1 cellular context compared by ENCODE assay signal in the genomic region with DNA sequence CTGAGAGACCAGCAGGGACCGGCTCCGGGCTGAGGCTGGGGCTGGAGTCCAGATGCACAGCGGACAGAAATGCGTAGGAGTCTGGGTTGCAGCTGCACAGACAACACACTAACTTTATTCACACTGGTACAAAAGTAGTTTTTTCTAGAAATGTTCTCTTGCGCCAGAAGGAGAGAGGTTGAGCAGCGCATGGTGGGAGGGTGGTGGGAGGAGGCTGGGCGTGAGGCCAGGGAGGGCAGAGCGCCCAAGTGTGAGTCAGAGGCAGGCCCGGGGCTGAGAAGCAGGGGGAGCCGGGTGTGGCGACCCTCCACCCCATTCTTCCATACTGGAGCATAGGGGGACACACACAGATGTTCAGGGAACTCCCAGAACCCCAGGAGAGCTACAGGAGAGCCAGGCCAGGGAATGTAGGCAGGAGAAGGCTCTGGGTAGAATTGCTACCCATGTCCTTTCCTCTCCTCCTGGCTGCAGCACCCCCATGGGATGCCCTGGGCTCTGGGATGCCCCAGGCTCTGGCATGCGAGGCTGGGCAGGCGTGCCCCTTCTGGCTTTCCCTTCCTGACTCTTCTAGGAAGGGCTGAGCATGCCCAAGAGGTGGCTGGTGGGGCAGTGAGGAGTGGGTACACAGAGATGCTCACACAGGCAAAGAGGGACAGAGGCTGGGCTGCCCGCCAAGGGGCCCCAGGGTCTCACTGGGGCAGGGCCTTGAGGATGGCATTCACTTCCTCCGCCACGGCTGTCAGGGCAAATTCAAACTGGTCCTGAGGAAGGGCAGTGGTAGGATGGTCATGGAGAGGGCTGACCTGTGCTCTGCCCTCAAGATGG.
TF ChIP-seq lines count a peak whose summit lies in the region.

No MANE protein-coding gene starts in this region.

TF ChIP-seq in IMR-90, 13 proteins besides CTCF, POLR2A, EP300 and RAD21:
- TF ChIP-seq CHD1 (IDR thresholded peaks at IDR 0.05; ENCODE audit: low read depth, low read length) (no peak), RFX5 (IDR thresholded peaks at IDR 0.05; ENCODE audit: low read depth, low read length) (no peak), MAZ (IDR thresholded peaks at IDR 0.05; ENCODE audit: borderline replicate concordance, low read depth, low read length) (peak; percentile 90), CEBPB (IDR thresholded peaks at IDR 0.05; ENCODE audit: low read depth, low read length) (peak; percentile 89), MXI1 (IDR thresholded peaks at IDR 0.05; ENCODE audit: borderline replicate concordance, low read depth, low read length) (peak; percentile 54; the same call in 1 of the 2 replicates), BHLHE40 (IDR thresholded peaks at IDR 0.05; ENCODE audit: low read depth, low read length) (no peak; the same call in 1 of the 2 replicates), FOS (IDR thresholded peaks at IDR 0.05; ENCODE audit: low read depth, low read length) (peak; percentile 63; the same call in 1 of the 2 replicates), NFE2L2 (IDR thresholded peaks at IDR 0.05; ENCODE audit: low read depth, low read length) (no peak), MAFK (IDR thresholded peaks at IDR 0.05; ENCODE audit: low read depth, low read length) (no peak)
- TF ChIP-seq, protein P1, sequence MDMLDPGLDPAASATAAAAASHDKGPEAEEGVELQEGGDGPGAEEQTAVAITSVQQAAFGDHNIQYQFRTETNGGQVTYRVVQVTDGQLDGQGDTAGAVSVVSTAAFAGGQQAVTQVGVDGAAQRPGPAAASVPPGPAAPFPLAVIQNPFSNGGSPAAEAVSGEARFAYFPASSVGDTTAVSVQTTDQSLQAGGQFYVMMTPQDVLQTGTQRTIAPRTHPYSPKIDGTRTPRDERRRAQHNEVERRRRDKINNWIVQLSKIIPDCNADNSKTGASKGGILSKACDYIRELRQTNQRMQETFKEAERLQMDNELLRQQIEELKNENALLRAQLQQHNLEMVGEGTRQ (IDR thresholded peaks at IDR 0.05; ENCODE audit: low read depth, low read length), result no peak
